In genomic region chr6:15615837-15616236, GRCh38 we compare ENCODE assay signal across 9 cellular contexts. TPM values are rescaled to one million over a fixed set of nuclear protein-coding genes. Genes with fewer than 3 reads are reported as not detected.
DNase-seq lines count a peak whose midpoint lies in the region; ATAC-seq, FAIRE-seq and TF ChIP-seq lines count a peak whose summit lies in the region.
"Had no signal": no experiment of that assay in that cellular context is flagged by ENCODE, and none has a peak within 500 bp of the region (broad histone marks: within the 10 kb centered on the region; RNA-seq: fewer than 3 reads in every experiment).

No MANE protein-coding gene starts in this region.

- no peaks in the 10 kb centered on the region for H3K9me3 Mint-ChIP-seq in activated T-cell treated with anti-CD3 and anti-CD28 coated beads, Interleukin-2, amount 50 U/mL, for 24 hours
- peaks cover 2% of the 10 kb centered on the region for H3K9me3 Mint-ChIP-seq in stimulated activated memory B cell treated with anti-CD40 and anti-IgM and Interleukin-4, amounts not matched to agents 10 μg/mL and 1 μg/mL and 100 μg/mL, for 72 hours

- H3K36me3 ChIP-seq in bronchial epithelial cell (ENCODE audit: control insufficient read depth, insufficient read depth, low read length), result no peaks in the 10 kb centered on the region

- peaks cover 33% of the 10 kb centered on the region for H3K4me1 Mint-ChIP-seq in activated T-cell treated with anti-CD3 and anti-CD28 coated beads, Interleukin-2, amount 50 U/mL, for 24 hours (ENCODE audit: low read depth)
- peaks cover 54% of the 10 kb centered on the region for H3K4me1 Mint-ChIP-seq in stimulated activated memory B cell treated with anti-CD40 and anti-IgM and Interleukin-4, amounts not matched to agents 10 μg/mL and 1 μg/mL and 100 μg/mL, for 72 hours

- no peaks in the 10 kb centered on the region for H3K27me3 ChIP-seq in bronchial epithelial cell (ENCODE audit: control insufficient read depth, insufficient read depth, low read length)

- H3K4me3 Mint-ChIP-seq in activated T-cell treated with anti-CD3 and anti-CD28 coated beads, Interleukin-2, amount 50 U/mL, for 24 hours, result no peak overlapping the region
- no peak overlapping the region for H3K4me3 Mint-ChIP-seq in stimulated activated memory B cell treated with anti-CD40 and anti-IgM and Interleukin-4, amounts not matched to agents 10 μg/mL and 1 μg/mL and 100 μg/mL, for 72 hours

- no peak overlapping the region for H3K4me3 ChIP-seq in bronchial epithelial cell (ENCODE audit: low read depth, low read length)

- H3K27me3 Mint-ChIP-seq in activated T-cell treated with anti-CD3 and anti-CD28 coated beads, Interleukin-2, amount 50 U/mL, for 24 hours, result no peaks in the 10 kb centered on the region
- H3K27me3 Mint-ChIP-seq in stimulated activated memory B cell treated with anti-CD40 and anti-IgM and Interleukin-4, amounts not matched to agents 10 μg/mL and 1 μg/mL and 100 μg/mL, for 72 hours, result no peaks in the 10 kb centered on the region

- TF ChIP-seq CTCF in bronchial epithelial cell (IDR thresholded peaks at IDR 0.05; ENCODE audit: insufficient read depth, low read length, severe bottlenecking), result no peak

- peak overlapping the region; percentile 18 for H3K27ac Mint-ChIP-seq in activated T-cell treated with anti-CD3 and anti-CD28 coated beads, Interleukin-2, amount 50 U/mL, for 24 hours
- peak overlapping the region; percentile 66 for H3K27ac Mint-ChIP-seq in stimulated activated memory B cell treated with anti-CD40 and anti-IgM and Interleukin-4, amounts not matched to agents 10 μg/mL and 1 μg/mL and 100 μg/mL, for 72 hours

- peak; percentile 81 for FAIRE-seq in bronchial epithelial cell (lab: Jason Lieb, UNC)

- DNase-seq in activated T-cell treated with anti-CD3 and anti-CD28 coated beads, Interleukin-2, amount 50 U/mL, for 24 hours, result no peak
- DNase-seq in activated T-cell treated with anti-CD3 and anti-CD28 coated beads, Interleukin-2, amount 50 U/mL, for 1 hour, result no peak
- DNase-seq in bronchial epithelial cell (ENCODE audit: low read depth) (peak; percentile 40), cerebellar cortex (ENCODE audit: low spot score) (no peak)
- DNase-seq: NCI-H2081 had no signal

- ATAC-seq in HG03095 (IDR thresholded peaks at IDR 0.05; ENCODE audit: unreplicated experiment), result peak; percentile 60
- ATAC-seq in stimulated activated memory B cell treated with anti-CD40 and anti-IgM and Interleukin-4, amounts not matched to agents 10 μg/mL and 1 μg/mL and 100 μg/mL, for 72 hours, result peak; percentile 82
- ATAC-seq in GM18873 (IDR thresholded peaks at IDR 0.05; ENCODE audit: low FRiP score, unreplicated experiment), result no peak
- ATAC-seq in GM21515 (IDR thresholded peaks at IDR 0.05; ENCODE audit: unreplicated experiment), result no peak

- peaks cover 39% of the 10 kb centered on the region for H3K36me3 Mint-ChIP-seq in activated T-cell treated with anti-CD3 and anti-CD28 coated beads, Interleukin-2, amount 50 U/mL, for 24 hours (ENCODE audit: low read depth)
- peaks cover 59% of the 10 kb centered on the region for H3K36me3 Mint-ChIP-seq in stimulated activated memory B cell treated with anti-CD40 and anti-IgM and Interleukin-4, amounts not matched to agents 10 μg/mL and 1 μg/mL and 100 μg/mL, for 72 hours

RNA-seq across cellular contexts. Expression of gene DTNBP1, which starts 47.0 kb away (rescaled TPM):
- total RNA-seq in bronchial epithelial cell, result 6.3 and 11.0 TPM in 2 replicates

Comparison
In these comparisons a context has a peak if more than half of its experiments do, and no peak if none do; other contexts are left out.
1. ATAC-seq: peak in HG03095 (single experiment) and stimulated activated memory B cell treated with anti-CD40 and anti-IgM and Interleukin-4, amounts not matched to agents 10 μg/mL and 1 μg/mL and 100 μg/mL, for 72 hours (single experiment); none in GM18873 (single experiment) and GM21515 (single experiment).